17 cellular contexts compared by ENCODE assay signal in genomic region chr2:181420259-181421130, GRCh38. TPM values are rescaled to one million over a fixed set of nuclear protein-coding genes. Genes with fewer than 3 reads are reported as not detected.
DNase-seq lines count a peak whose midpoint lies in the region; ATAC-seq and TF ChIP-seq lines count a peak whose summit lies in the region.
"Had no signal": no experiment of that assay in that cellular context is flagged by ENCODE, and none has a peak within 500 bp of the region (broad histone marks: within the 10 kb centered on the region; RNA-seq: fewer than 3 reads in every experiment).

No MANE protein-coding gene starts in this region.

- H3K36me3 ChIP-seq in CD8-positive, alpha-beta T cell (ENCODE audit: insufficient read depth, low read length), result no peaks in the 10 kb centered on the region
- no peaks in the 10 kb centered on the region for H3K36me3 ChIP-seq in naive thymus-derived CD4-positive, alpha-beta T cell (ENCODE audit: control insufficient read depth in 2 of 3, insufficient read depth in 3 of 3, low read length in 3 of 3)
- H3K36me3 ChIP-seq: BLaER1, brain microvascular endothelial cell, heart right ventricle, stomach had no signal

- POLR2A ChIA-PET in CD8-positive, alpha-beta T cell (lab: Charles Lee), result no interaction called here
- POLR2A ChIA-PET in activated CD8-positive, alpha-beta T cell treated with anti-CD3 and anti-CD28 coated beads, Interleukin-2, amount 10 ng/mL, durations not matched to agents 7 days and 5 days (lab: Charles Lee), result no interaction called here
- POLR2A ChIA-PET in naive thymus-derived CD4-positive, alpha-beta T cell (lab: Charles Lee), result no interaction called here

- intact Hi-C loops in CD8-positive, alpha-beta T cell (cut with DNase I, micrococcal nuclease), result loop anchor here in 1 of 2 experiments (5.0 kb wide), 1 partner anchor 48 kb away; no protein-coding TSS in a partner anchor
- intact Hi-C loops in naive thymus-derived CD4-positive, alpha-beta T cell (cut with micrococcal nuclease), result loop anchor here in 1 of 2 donors (2.0 to 5.0 kb wide), 2 partner anchors 18 to 48 kb away; no protein-coding TSS in a partner anchor
- intact Hi-C loops in Right ventricle myocardium superior (cut with DNase I), result no loop called here

- peaks cover under 1% of the 10 kb centered on the region for H3K36me3 Mint-ChIP-seq in CD8-positive, alpha-beta T cell
- no peaks in the 10 kb centered on the region for H3K36me3 Mint-ChIP-seq in activated CD8-positive, alpha-beta T cell treated with anti-CD3 and anti-CD28 coated beads, Interleukin-2, amount 10 ng/mL, durations not matched to agents 7 days and 5 days (ENCODE audit: low read depth)
- H3K36me3 Mint-ChIP-seq in naive thymus-derived CD4-positive, alpha-beta T cell, result peaks cover 0 to 20% (median 0%) of the 10 kb centered on the region in 5 donors

- TF ChIP-seq CTCF in CD8-positive, alpha-beta T cell (IDR thresholded peaks at IDR 0.05), result no peak

- H3K4me1 Mint-ChIP-seq in CD8-positive, alpha-beta T cell (ENCODE audit: low read depth), result peaks cover 19% of the 10 kb centered on the region
- peaks cover 14% of the 10 kb centered on the region for H3K4me1 Mint-ChIP-seq in activated CD8-positive, alpha-beta T cell treated with anti-CD3 and anti-CD28 coated beads, Interleukin-2, amount 10 ng/mL, durations not matched to agents 7 days and 5 days (ENCODE audit: low read depth)
- H3K4me1 Mint-ChIP-seq in naive thymus-derived CD4-positive, alpha-beta T cell, result peaks cover 13 to 26% (median 20%) of the 10 kb centered on the region in 7 donors

- no peak for ATAC-seq in CD8-positive, alpha-beta T cell
- peak; percentile 43 for ATAC-seq in GM19351 (IDR thresholded peaks at IDR 0.05; ENCODE audit: unreplicated experiment)
- ATAC-seq in activated CD8-positive, alpha-beta T cell treated with anti-CD3 and anti-CD28 coated beads, Interleukin-2, amount 10 ng/mL, durations not matched to agents 7 days and 5 days, result no peak
- no peak for ATAC-seq in naive thymus-derived CD4-positive, alpha-beta T cell
- ATAC-seq in Right ventricle myocardium superior (ENCODE audit: poor library complexity), result no peak
- ATAC-seq: heart right ventricle, Panc1 had no signal

- no peak for DNase-seq in CD8-positive, alpha-beta T cell
- DNase-seq in activated CD8-positive, alpha-beta T cell treated with anti-CD3 and anti-CD28 coated beads, Interleukin-2, amount 10 ng/mL, durations not matched to agents 7 days and 5 days, result no peak
- no peak for DNase-seq in naive thymus-derived CD4-positive, alpha-beta T cell
- DNase-seq in globus pallidus (ENCODE audit: low spot score) (no peak), Right ventricle myocardium superior (no peak), kidney tubule cell (ENCODE audit: low spot score) (no peak), NCI-H146 (lab: John Stamatoyannopoulos, UW) (no peak)
- DNase-seq: activated CD4-positive, CD25-positive, alpha-beta regulatory T cell treated with anti-CD3 and anti-CD28 coated beads, Interleukin-2, amount 50 U/mL, for 72 hours; brain microvascular endothelial cell; heart right ventricle; NCI-H1694 treated with DMSO at 0.1 percent for 48 hours; NCI-H446 treated with DMSO at 0.1 percent for 48 hours; small intestine; stomach had no signal

- H3K4me1 ChIP-seq in CD8-positive, alpha-beta T cell (ENCODE audit: insufficient read depth, low read length), result no peaks in the 10 kb centered on the region
- no peaks in the 10 kb centered on the region for H3K4me1 ChIP-seq in naive thymus-derived CD4-positive, alpha-beta T cell (ENCODE audit: control insufficient read depth in 2 of 2, insufficient read depth in 2 of 2, low read length in 2 of 2)
- H3K4me1 ChIP-seq: stomach had no signal

- CTCF ChIA-PET in CD8-positive, alpha-beta T cell (lab: Charles Lee), result no interaction called here
- CTCF ChIA-PET in activated CD8-positive, alpha-beta T cell treated with anti-CD3 and anti-CD28 coated beads, Interleukin-2, amount 10 ng/mL, durations not matched to agents 7 days and 5 days (lab: Charles Lee), result no interaction called here
- CTCF ChIA-PET in naive thymus-derived CD4-positive, alpha-beta T cell (lab: Charles Lee), result no interaction called here

- no peaks in the 10 kb centered on the region for H3K9me3 ChIP-seq in CD8-positive, alpha-beta T cell (ENCODE audit: low read length)
- no peaks in the 10 kb centered on the region for H3K9me3 ChIP-seq in naive thymus-derived CD4-positive, alpha-beta T cell (ENCODE audit: control insufficient read depth in 2 of 3, low read length in 3 of 3)

- no peak overlapping the region for H3K4me3 ChIP-seq in CD8-positive, alpha-beta T cell (ENCODE audit: low read depth, low read length)
- H3K4me3 ChIP-seq in naive thymus-derived CD4-positive, alpha-beta T cell (ENCODE audit: low read length), result no peak overlapping the region
- H3K4me3 ChIP-seq: BLaER1, heart right ventricle, stomach had no signal

- no peak overlapping the region for H3K27ac ChIP-seq in CD8-positive, alpha-beta T cell (ENCODE audit: low read depth, low read length)
- H3K27ac ChIP-seq in naive thymus-derived CD4-positive, alpha-beta T cell (ENCODE audit: low read depth, low read length), result no peak overlapping the region
- H3K27ac ChIP-seq: BLaER1, brain microvascular endothelial cell, stomach had no signal

- H3K9me3 Mint-ChIP-seq in CD8-positive, alpha-beta T cell, result peaks cover under 1% of the 10 kb centered on the region
- H3K9me3 Mint-ChIP-seq in activated CD8-positive, alpha-beta T cell treated with anti-CD3 and anti-CD28 coated beads, Interleukin-2, amount 10 ng/mL, durations not matched to agents 7 days and 5 days (ENCODE audit: insufficient read depth), result no peaks in the 10 kb centered on the region
- peaks cover 0 to 12% (median 4%) of the 10 kb centered on the region in 11 donors for H3K9me3 Mint-ChIP-seq in naive thymus-derived CD4-positive, alpha-beta T cell

- no peaks in the 10 kb centered on the region for H3K27me3 Mint-ChIP-seq in CD8-positive, alpha-beta T cell (ENCODE audit: low read depth)
- H3K27me3 Mint-ChIP-seq in activated CD8-positive, alpha-beta T cell treated with anti-CD3 and anti-CD28 coated beads, Interleukin-2, amount 10 ng/mL, durations not matched to agents 7 days and 5 days (ENCODE audit: low read depth), result no peaks in the 10 kb centered on the region
- H3K27me3 Mint-ChIP-seq in naive thymus-derived CD4-positive, alpha-beta T cell, result no peaks in the 10 kb centered on the region

- peak overlapping the region; percentile 16 for H3K4me3 Mint-ChIP-seq in CD8-positive, alpha-beta T cell
- no peak overlapping the region for H3K4me3 Mint-ChIP-seq in activated CD8-positive, alpha-beta T cell treated with anti-CD3 and anti-CD28 coated beads, Interleukin-2, amount 10 ng/mL, durations not matched to agents 7 days and 5 days
- peak overlapping the region in 5 of 10 donors; percentile 12 to 62 (median 37) for H3K4me3 Mint-ChIP-seq in naive thymus-derived CD4-positive, alpha-beta T cell

- H3K27me3 ChIP-seq in CD8-positive, alpha-beta T cell (ENCODE audit: insufficient read depth, low read length), result no peaks in the 10 kb centered on the region
- no peaks in the 10 kb centered on the region for H3K27me3 ChIP-seq in naive thymus-derived CD4-positive, alpha-beta T cell (ENCODE audit: control insufficient read depth in 2 of 2, insufficient read depth in 2 of 2, low read length in 2 of 2)
- H3K27me3 ChIP-seq: BLaER1, brain microvascular endothelial cell, heart right ventricle, stomach had no signal

- H3K27ac Mint-ChIP-seq in CD8-positive, alpha-beta T cell, result peak overlapping the region; percentile 53
- peak overlapping the region; percentile 1 for H3K27ac Mint-ChIP-seq in activated CD8-positive, alpha-beta T cell treated with anti-CD3 and anti-CD28 coated beads, Interleukin-2, amount 10 ng/mL, durations not matched to agents 7 days and 5 days
- H3K27ac Mint-ChIP-seq in naive thymus-derived CD4-positive, alpha-beta T cell, result peak overlapping the region; percentile 3 to 83 (median 56)

RNA-seq across cellular contexts. Expression of gene ITGA4, which starts 36.7 kb away (rescaled TPM):
- 100 to 1,000 TPM; 102 TPM for total RNA-seq in CD8-positive, alpha-beta T cell
- 100 to 1,000 TPM; 144 to 152 TPM for total RNA-seq in activated CD8-positive, alpha-beta T cell treated with anti-CD3 and anti-CD28 coated beads, Interleukin-2, amount 10 ng/mL, durations not matched to agents 7 days and 5 days
- total RNA-seq in naive thymus-derived CD4-positive, alpha-beta T cell, result 100 to 1,000 TPM; 135 to 212 (median 159) TPM
- 100 to 1,000 TPM in 1 of 2 donors, 10 to 100 TPM in 1; 66.9 to 121 TPM for polyA plus RNA-seq in naive thymus-derived CD4-positive, alpha-beta T cell
- total RNA-seq in Right ventricle myocardium superior, result 0.89 TPM

Comparison
In these comparisons a context has a peak if more than half of its experiments do, and no peak if none do; other contexts are left out.
1. H3K27ac Mint-ChIP-seq: peak in every context shown above with its lines; median percentile 56 in naive thymus-derived CD4-positive, alpha-beta T cell; 53 in CD8-positive, alpha-beta T cell; 1 in activated CD8-positive, alpha-beta T cell treated with anti-CD3 and anti-CD28 coated beads, Interleukin-2, amount 10 ng/mL, durations not matched to agents 7 days and 5 days.
2. RNA of gene ITGA4, which starts 36.7 kb away (total RNA-seq): 135 to 212 TPM in naive thymus-derived CD4-positive, alpha-beta T cell, 144 to 152 TPM in activated CD8-positive, alpha-beta T cell treated with anti-CD3 and anti-CD28 coated beads, Interleukin-2, amount 10 ng/mL, durations not matched to agents 7 days and 5 days and 102 TPM in CD8-positive, alpha-beta T cell; 0.89 TPM in Right ventricle myocardium superior (single experiment); every median in the first group is over 10 times any median in the second.